Comparison of ENCODE assay signal across 13 cellular contexts in the genomic region with DNA sequence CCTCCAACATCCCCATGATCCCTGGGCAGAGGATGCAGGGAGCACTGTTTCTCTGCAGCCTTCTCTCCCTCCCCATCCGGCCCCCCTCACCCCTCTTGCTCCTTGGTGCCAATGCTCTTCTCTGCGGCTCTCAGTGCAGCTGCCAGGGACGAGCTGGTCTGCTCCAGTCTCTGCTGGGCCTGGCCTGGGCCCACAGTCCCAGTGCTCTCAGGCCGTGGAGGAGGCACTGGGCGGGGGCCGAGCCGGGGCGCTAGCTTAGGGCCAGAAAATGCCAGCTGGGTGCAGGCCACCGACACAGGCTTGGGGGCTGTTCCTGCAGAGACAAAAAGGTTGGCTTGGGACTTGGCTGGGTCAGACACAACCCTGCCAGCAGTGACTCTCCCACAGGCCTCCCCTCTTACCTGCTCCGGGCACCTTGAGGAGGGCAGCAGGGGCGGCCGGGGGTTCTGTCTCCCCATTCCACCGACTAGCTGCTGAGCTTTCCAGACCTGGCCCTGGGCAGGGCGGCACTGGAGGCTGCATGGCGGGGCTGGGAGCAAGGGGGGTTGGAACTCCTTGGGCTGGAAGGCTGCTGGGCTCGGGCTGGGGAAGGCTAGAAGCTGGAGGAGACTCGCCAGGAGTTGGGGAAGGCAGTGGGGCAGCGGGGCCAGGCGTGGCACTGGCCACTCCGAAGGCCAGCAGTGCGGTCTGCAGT. TPM values are rescaled to one million over a fixed set of nuclear protein-coding genes. Genes with fewer than 3 reads are reported as not detected.
A peak's percentile ranks its signal among the peaks of the same experiment; 100 is the strongest.
DNase-seq lines count a peak whose midpoint lies in the region; ATAC-seq, FAIRE-seq and TF ChIP-seq lines count a peak whose summit lies in the region.
"Had no signal": no experiment of that assay in that cellular context is flagged by ENCODE, and none has a peak within 500 bp of the region (broad histone marks: within the 10 kb centered on the region; RNA-seq: fewer than 3 reads in every experiment).

No MANE protein-coding gene starts in this region.

- H3K36me3 Mint-ChIP-seq in activated naive CD8-positive, alpha-beta T cell treated with anti-CD3 and anti-CD28 coated beads, Interleukin-2, amount 50 U/mL, for 24 hours (ENCODE audit: low read depth), result peaks cover 2% of the 10 kb centered on the region
- peaks cover 9% of the 10 kb centered on the region for H3K36me3 Mint-ChIP-seq in chondrocyte (ENCODE audit: low read depth)
- H3K36me3 Mint-ChIP-seq: natural killer cell had no signal

- H3K27me3 Mint-ChIP-seq in activated naive CD8-positive, alpha-beta T cell treated with anti-CD3 and anti-CD28 coated beads, Interleukin-2, amount 50 U/mL, for 24 hours, result no peaks in the 10 kb centered on the region
- no peaks in the 10 kb centered on the region for H3K27me3 Mint-ChIP-seq in chondrocyte (ENCODE audit: low read depth)
- H3K27me3 Mint-ChIP-seq: IgD-negative memory B cell, T-helper 17 cell had no signal

- H3K9me3 Mint-ChIP-seq in activated naive CD8-positive, alpha-beta T cell treated with anti-CD3 and anti-CD28 coated beads, Interleukin-2, amount 50 U/mL, for 24 hours, result no peaks in the 10 kb centered on the region
- H3K9me3 Mint-ChIP-seq in chondrocyte (ENCODE audit: low read depth), result no peaks in the 10 kb centered on the region
- H3K9me3 Mint-ChIP-seq: IgD-negative memory B cell, natural killer cell had no signal

- H3K4me1 Mint-ChIP-seq in activated naive CD8-positive, alpha-beta T cell treated with anti-CD3 and anti-CD28 coated beads, Interleukin-2, amount 50 U/mL, for 24 hours, result no peaks in the 10 kb centered on the region
- H3K4me1 Mint-ChIP-seq in chondrocyte (ENCODE audit: low read depth), result no peaks in the 10 kb centered on the region
- H3K4me1 Mint-ChIP-seq: IgD-negative memory B cell, T-helper 17 cell had no signal

- H3K27ac Mint-ChIP-seq in activated naive CD8-positive, alpha-beta T cell treated with anti-CD3 and anti-CD28 coated beads, Interleukin-2, amount 50 U/mL, for 24 hours, result no peak overlapping the region
- no peak overlapping the region for H3K27ac Mint-ChIP-seq in chondrocyte (ENCODE audit: unreplicated experiment)
- H3K27ac Mint-ChIP-seq: IgD-negative memory B cell, natural killer cell, T-helper 17 cell had no signal

- no peak overlapping the region for H3K4me3 Mint-ChIP-seq in activated naive CD8-positive, alpha-beta T cell treated with anti-CD3 and anti-CD28 coated beads, Interleukin-2, amount 50 U/mL, for 24 hours
- no peak overlapping the region for H3K4me3 Mint-ChIP-seq in chondrocyte (ENCODE audit: unreplicated experiment)
- H3K4me3 Mint-ChIP-seq: natural killer cell, T-helper 17 cell had no signal

- DNase-seq in amygdala (lab: John Stamatoyannopoulos, UW) (peak in 54 of 56 donors; percentile 25 to 93 (median 80)), frontal cortex (ENCODE audit: low spot score in 2 of 2) (peak; percentile 80 to 85), middle frontal gyrus (ENCODE audit: extremely low spot score, low spot score) (peak; percentile 53), superior temporal gyrus (ENCODE audit: extremely low spot score) (peak; percentile 69), NCI-H2029 (lab: John Stamatoyannopoulos, UW) (no peak), chondrocyte (ENCODE audit: low spot score) (no peak), D341Med (ENCODE audit: low spot score) (no peak)
- no peak for DNase-seq in activated naive CD8-positive, alpha-beta T cell treated with anti-CD3 and anti-CD28 coated beads, Interleukin-2, amount 50 U/mL, for 24 hours
- DNase-seq: activated effector memory CD4-positive, alpha-beta T cell treated with Interleukin-2 at 50 U/mL for 16 hours; natural killer cell; NCI-H82; T-helper 17 cell had no signal

- no peak for ATAC-seq in activated naive CD8-positive, alpha-beta T cell treated with anti-CD3 and anti-CD28 coated beads, Interleukin-2, amount 50 U/mL, for 24 hours
- ATAC-seq: natural killer cell, T-helper 17 cell had no signal

- no peak for TF ChIP-seq CTCF in chondrocyte (IDR thresholded peaks at IDR 0.05)

- FAIRE-seq in frontal cortex (lab: Jason Lieb, UNC), result no peak

RNA-seq across cellular contexts. Expression of gene CASKIN2, which starts 13.8 kb away (rescaled TPM):
- total RNA-seq in frontal cortex (6.1 TPM), chondrocyte (27.1 to 30.4 TPM (median 30.3 TPM) in 3 replicates)

RNA-seq across cellular contexts. Expression of gene TSEN54, which starts 14.8 kb away (rescaled TPM):
- 11.4 TPM for total RNA-seq in frontal cortex
- 11.0 to 14.6 TPM (median 12.2 TPM) in 3 replicates for total RNA-seq in chondrocyte

RNA-seq across cellular contexts. Expression of gene LLGL2, which starts 24.0 kb away (rescaled TPM):
- total RNA-seq in frontal cortex, result 0.82 TPM
- 1.4 to 1.8 TPM (median 1.5 TPM) in 3 replicates for total RNA-seq in chondrocyte

RNA-seq across cellular contexts. Expression of gene TMEM94, which starts 45.1 kb away (rescaled TPM):
- total RNA-seq in frontal cortex, result 18.8 TPM
- total RNA-seq in chondrocyte, result 45.6 to 52.3 TPM (median 49.5 TPM) in 3 replicates

Comparison
In these comparisons a context has a peak if more than half of its experiments do, and no peak if none do; other contexts are left out.
1. DNase-seq: peak in amygdala (54 of 56), frontal cortex (2 of 2), middle frontal gyrus (single experiment) and superior temporal gyrus (single experiment); none in NCI-H2029 (single experiment), activated naive CD8-positive, alpha-beta T cell treated with anti-CD3 and anti-CD28 coated beads, Interleukin-2, amount 50 U/mL, for 24 hours (single experiment), chondrocyte (single experiment) and D341Med (single experiment).